1 cellular context compared by ENCODE assay signal in genomic region chr11:108221981-108222685, GRCh38.
A peak's percentile ranks its signal among the peaks of the same experiment; 100 is the strongest.
TF ChIP-seq lines count a peak whose summit lies in the region.

Gene NPAT (minus strand): TSS chr11:108222638. CDS start chr11:108222536, 102 bp downstream.

TF ChIP-seq in GM12878, 131 proteins besides CTCF, POLR2A, EP300 and RAD21 (continued from another document and continues in another):
- peak; percentile 83 for TF ChIP-seq RUNX3 (IDR thresholded peaks at IDR 0.05; ENCODE audit: low read length)
- TF ChIP-seq PML (IDR thresholded peaks at IDR 0.05; ENCODE audit: low read length), result peak; percentile 60; the same call in 1 of the 2 replicates
- TF ChIP-seq YY1 (IDR thresholded peaks at IDR 0.05; ENCODE audit: low read depth, low read length), result peak; percentile 65; the same call in 1 of the 2 replicates
- no peak for TF ChIP-seq BCL11A (IDR thresholded peaks at IDR 0.05; ENCODE audit: low read depth, low read length)
- no peak for TF ChIP-seq USF2 (IDR thresholded peaks at IDR 0.05; ENCODE audit: borderline replicate concordance, low read depth, low read length)
- TF ChIP-seq TARDBP (IDR thresholded peaks at IDR 0.05; ENCODE audit: borderline replicate concordance), result no peak
- no peak for TF ChIP-seq PAX8 (IDR thresholded peaks at IDR 0.05)
- TF ChIP-seq TBL1XR1 (IDR thresholded peaks at IDR 0.05; ENCODE audit: low read depth, low read length), result no peak
- no peak for TF ChIP-seq ZNF622 (IDR thresholded peaks at IDR 0.05)
- no peak for TF ChIP-seq SIX5 (IDR thresholded peaks at IDR 0.05; ENCODE audit: low read depth, low read length, severe bottlenecking)
- peak; percentile 19 to 52; a peak in 2 of 4 replicates for TF ChIP-seq IKZF2 (IDR thresholded peaks at IDR 0.05)
- no peak for TF ChIP-seq BRCA1 (IDR thresholded peaks at IDR 0.05; ENCODE audit: low read depth, low read length)
- peak in 1 of 2 experiments; percentile 19; a peak in 1 of 4 replicates for TF ChIP-seq ETV6 (conservative IDR thresholded peaks at IDR 0.05 in 1 of 2, IDR thresholded peaks at IDR 0.05 in 1 of 2; ENCODE audit: borderline replicate concordance in 1 of 2, low read depth in 1 of 2)
- TF ChIP-seq GATAD2B (conservative IDR thresholded peaks at IDR 0.05; ENCODE audit: low read depth), result peak; percentile 41; the same call in 1 of the 2 replicates
- TF ChIP-seq CBFB (IDR thresholded peaks at IDR 0.05; ENCODE audit: low read depth), result 0 out of 2 replicates have a peak, but pooled peaks have one; percentile 31
- TF ChIP-seq IRF3 (IDR thresholded peaks at IDR 0.05), result 0 out of 2 replicates have a peak, but pooled peaks have one; percentile 27
- no peak for TF ChIP-seq E4F1 (IDR thresholded peaks at IDR 0.05; ENCODE audit: borderline replicate concordance, partially characterized antibody)
- peak; percentile 5 for TF ChIP-seq BCL3 (IDR thresholded peaks at IDR 0.05; ENCODE audit: borderline replicate concordance, insufficient read depth, low read depth, low read length, poor library complexity, severe bottlenecking)
- TF ChIP-seq POLR2AphosphoS2 (IDR thresholded peaks at IDR 0.05; ENCODE audit: low read depth, low read length), result 0 out of 2 replicates have a peak, but pooled peaks have one; percentile 41
- TF ChIP-seq CREM (IDR thresholded peaks at IDR 0.05; ENCODE audit: low read depth), result no peak
- TF ChIP-seq SUZ12 (IDR thresholded peaks at IDR 0.05; ENCODE audit: unreplicated experiment), result no peak
- peak; percentile 25; the same call in 1 of the 2 replicates for TF ChIP-seq CREB1 (IDR thresholded peaks at IDR 0.05; ENCODE audit: low read depth)
- peak; percentile 37; the same call in 1 of the 2 replicates for TF ChIP-seq NFIC (IDR thresholded peaks at IDR 0.05; ENCODE audit: low read depth, low read length)
- peak; percentile 84 for TF ChIP-seq TAF1 (IDR thresholded peaks at IDR 0.05; ENCODE audit: borderline replicate concordance, low read depth, low read length)
- no peak for TF ChIP-seq PBX3 (IDR thresholded peaks at IDR 0.05; ENCODE audit: insufficient replicate concordance, low read depth, low read length)
- TF ChIP-seq HCFC1 (IDR thresholded peaks at IDR 0.05; ENCODE audit: low read length), result no peak
- peak; percentile 46; the same call in 1 of the 2 replicates for TF ChIP-seq SIN3A (IDR thresholded peaks at IDR 0.05; ENCODE audit: low read depth, low read length)
- no peak for TF ChIP-seq ZSCAN29 (IDR thresholded peaks at IDR 0.05)
- peak; percentile 70; the same call in 1 of the 2 replicates for TF ChIP-seq RB1 (IDR thresholded peaks at IDR 0.05; ENCODE audit: borderline replicate concordance)
- peak; percentile 70 for TF ChIP-seq MLLT1 (IDR thresholded peaks at IDR 0.05)
- no peak for TF ChIP-seq MTA3 (IDR thresholded peaks at IDR 0.05; ENCODE audit: borderline replicate concordance, low read length)
- TF ChIP-seq RELB (IDR thresholded peaks at IDR 0.05; ENCODE audit: low read depth), result peak; percentile 84
- no peak for TF ChIP-seq WRNIP1 (IDR thresholded peaks at IDR 0.05; ENCODE audit: borderline replicate concordance, low read depth, low read length)
- no peak for TF ChIP-seq RFX5 (IDR thresholded peaks at IDR 0.05; ENCODE audit: low read depth, low read length)
- TF ChIP-seq E2F8 (IDR thresholded peaks at IDR 0.05; ENCODE audit: low read depth, partially characterized antibody), result peak; percentile 75
- no peak for TF ChIP-seq EZH2 (IDR thresholded peaks at IDR 0.05; ENCODE audit: borderline replicate concordance, control insufficient read depth, low read depth, low read length)
- TF ChIP-seq EED (IDR thresholded peaks at IDR 0.05; ENCODE audit: low read depth), result no peak
- TF ChIP-seq ZNF217 (IDR thresholded peaks at IDR 0.05), result no peak
- TF ChIP-seq NKRF (conservative IDR thresholded peaks at IDR 0.05), result peak; percentile 77
- TF ChIP-seq SMAD1 (IDR thresholded peaks at IDR 0.05; ENCODE audit: low read depth, partially characterized antibody), result peak; percentile 84
- peak; percentile 16 for TF ChIP-seq SKIL (IDR thresholded peaks at IDR 0.05; ENCODE audit: low read depth, poor library complexity, severe bottlenecking)
- no peak for TF ChIP-seq ZNF274 (IDR thresholded peaks at IDR 0.05; ENCODE audit: insufficient read depth, insufficient read length)
- peak; percentile 8; the same call in 1 of the 2 replicates for TF ChIP-seq NBN (IDR thresholded peaks at IDR 0.05)
- TF ChIP-seq SP1 (IDR thresholded peaks at IDR 0.05; ENCODE audit: low read depth, low read length), result no peak
- no peak for TF ChIP-seq GABPA (IDR thresholded peaks at IDR 0.05; ENCODE audit: low read depth)
- TF ChIP-seq POLR2AphosphoS5 (IDR thresholded peaks at IDR 0.05; ENCODE audit: low read length), result peak; percentile 97
- no peak for TF ChIP-seq KDM1A (IDR thresholded peaks at IDR 0.05; ENCODE audit: borderline replicate concordance)
